Comparison of ENCODE assay signal across 1 cellular context in genomic region chr1:160388406-160388805, GRCh38. TPM values are rescaled to one million over a fixed set of nuclear protein-coding genes. Genes with fewer than 3 reads are reported as not detected.
"Had no signal": no experiment of that assay in that cellular context is flagged by ENCODE, and none has a peak within 500 bp of the region (broad histone marks: within the 10 kb centered on the region; RNA-seq: fewer than 3 reads in every experiment).

No MANE protein-coding gene starts in this region.

RNA-seq across cellular contexts. Expression of gene NHLH1, which starts 21.5 kb away (rescaled TPM):
- total RNA-seq: G401 had no signal
